In the genomic region with DNA sequence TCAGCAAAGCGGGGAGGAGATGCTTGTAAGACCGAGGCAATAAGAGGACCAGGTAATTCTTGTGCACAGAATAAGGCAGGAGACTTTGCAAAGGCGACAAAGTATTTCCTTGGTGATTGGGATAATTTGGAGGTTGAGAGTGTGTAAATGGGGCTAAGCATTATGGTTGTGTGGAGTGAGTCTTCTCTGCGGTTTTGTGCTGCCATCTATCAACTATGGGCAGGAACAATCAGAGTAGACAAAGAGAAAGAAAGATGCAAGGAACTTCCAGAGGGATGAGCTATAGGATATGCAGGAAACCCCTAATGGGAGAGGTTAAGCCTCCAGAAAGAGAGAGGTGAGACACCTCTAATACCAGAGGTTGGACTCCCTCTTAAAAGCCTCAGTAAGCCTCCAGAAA, we compare ENCODE assay signal across 28 cellular contexts.
A peak's percentile ranks its signal among the peaks of the same experiment; 100 is the strongest.
DNase-seq lines count a peak whose midpoint lies in the region; ATAC-seq and TF ChIP-seq lines count a peak whose summit lies in the region.
"Had no signal": no experiment of that assay in that cellular context is flagged by ENCODE, and none has a peak within 500 bp of the region (broad histone marks: within the 10 kb centered on the region; RNA-seq: fewer than 3 reads in every experiment).

No MANE protein-coding gene starts in this region.

- POLR2A ChIA-PET in OCI-LY7 (lab: Charles Lee): no interaction called here

- H3K4me3 ChIP-seq in GM23248 (no peak overlapping the region), SK-N-MC (no peak overlapping the region; the same call in 1 of the 2 replicates), mesenchymal stem cell (ENCODE audit: insufficient read depth in 1 of 2, low read depth in 1 of 2, low read length in 2 of 2) (no peak overlapping the region), OCI-LY7 (ENCODE audit: low read depth, low read length, poor library complexity, severe bottlenecking) (no peak overlapping the region)
- H3K4me3 ChIP-seq: esophagus muscularis mucosa, lung, upper lobe of right lung had no signal

- H3K23ac ChIP-seq in mesenchymal stem cell (ENCODE audit: low read length in 2 of 2): no peak overlapping the region

- H4K20me1 ChIP-seq in GM23248 (ENCODE audit: insufficient read depth): no peaks in the 10 kb centered on the region
- no peaks in the 10 kb centered on the region for H4K20me1 ChIP-seq in OCI-LY7 (ENCODE audit: insufficient read depth, low read length)

- peak overlapping the region; percentile 68 to 75 for H3K18ac ChIP-seq in mesenchymal stem cell (ENCODE audit: low read depth in 1 of 2, low read length in 2 of 2)

- peak overlapping the region; percentile 95 for H2BK15ac ChIP-seq in mesenchymal stem cell (ENCODE audit: low read depth, poor library complexity, severe bottlenecking)

- DNase-seq in EH (ENCODE audit: low read depth): peak; percentile 25
- no peak for DNase-seq in GM23248
- no peak for DNase-seq in SK-N-MC (ENCODE audit: low read depth, low spot score)
- no peak for DNase-seq in mesenchymal stem cell
- no peak for DNase-seq in stimulated activated naive B cell treated with anti-CD40 and anti-IgM and Interleukin-4, amounts not matched to agents 10 μg/mL and 1 μg/mL and 100 μg/mL, for 72 hours
- no peak for DNase-seq in OCI-LY7 (ENCODE audit: low spot score)
- DNase-seq: activated CD8-positive, alpha-beta memory T cell treated with anti-CD3 and anti-CD28 coated beads, Interleukin-2, amount 50 U/mL, for 48 hours; activated CD8-positive, alpha-beta T cell treated with anti-CD3 and anti-CD28 coated beads for 36 hours; activated naive CD4-positive, alpha-beta T cell treated with Interleukin-2 at 50 U/mL for 16 hours; Caco-2; dermis blood vessel endothelial cell; DMS79 treated with DMSO at 0.1 percent for 48 hours; foreskin melanocyte; H7; MV-4-11; nephron progenitor cell; NK-92 treated with Interleukin-12 subunit alpha and Interleukin-12 subunit beta, amount 100 ng/mL, for 24 hours; T-helper 9 cell; upper lobe of right lung had no signal

- BruUV-seq in OCI-LY7 (replicated peaks; lab: Mats Ljungman, UMichigan): no TSS peak

- H2AFZ ChIP-seq in GM23248 (peak overlapping the region; percentile 65), mesenchymal stem cell (ENCODE audit: low read depth, low read length) (no peak overlapping the region), OCI-LY7 (ENCODE audit: low read length) (no peak overlapping the region)

- H3K27me3 ChIP-seq in GM23248 (replicated peaks; ENCODE audit: insufficient read depth) (no peaks in the 10 kb centered on the region), mesenchymal stem cell (ENCODE audit: control insufficient read depth in 1 of 2, insufficient read depth in 1 of 2, low read length in 2 of 2) (peaks cover 0 to 5% of the 10 kb centered on the region in 2 experiments)
- H3K27me3 ChIP-seq: esophagus muscularis mucosa, upper lobe of right lung had no signal

- peak overlapping the region; percentile 3 for H2BK5ac ChIP-seq in mesenchymal stem cell (ENCODE audit: low read depth, low read length, poor library complexity, severe bottlenecking)

- no peaks in the 10 kb centered on the region for H3K9me2 ChIP-seq in GM23248 (ENCODE audit: insufficient read depth)
- no peaks in the 10 kb centered on the region for H3K9me2 ChIP-seq in OCI-LY7 (ENCODE audit: insufficient read depth, low read length)

- no peaks in the 10 kb centered on the region for H3K9me3 ChIP-seq in GM23248 (ENCODE audit: low read depth)
- H3K9me3 ChIP-seq in SK-N-MC (ENCODE audit: low read depth, low read length): no peaks in the 10 kb centered on the region
- no peaks in the 10 kb centered on the region for H3K9me3 ChIP-seq in mesenchymal stem cell (ENCODE audit: control insufficient read depth, low read length)
- H3K9me3 ChIP-seq in OCI-LY7 (ENCODE audit: low read length): no peaks in the 10 kb centered on the region
- H3K9me3 ChIP-seq: Caco-2, esophagus muscularis mucosa, upper lobe of right lung had no signal

- H4K8ac ChIP-seq in mesenchymal stem cell (ENCODE audit: low read length): peak overlapping the region; percentile 65

- H3K36me3 Mint-ChIP-seq in stimulated activated naive B cell treated with anti-CD40 and anti-IgM and Interleukin-4, amounts not matched to agents 10 μg/mL and 1 μg/mL and 100 μg/mL, for 72 hours: no peaks in the 10 kb centered on the region
- H3K36me3 Mint-ChIP-seq: stimulated activated memory B cell treated with anti-CD40 and anti-IgM and Interleukin-4, amounts not matched to agents 10 μg/mL and 1 μg/mL and 100 μg/mL, for 72 hours had no signal

- CTCF ChIA-PET in OCI-LY7 (lab: Charles Lee; ENCODE audit: unreplicated experiment): no interaction called here

- no peaks in the 10 kb centered on the region for H3K79me2 ChIP-seq in GM23248 (ENCODE audit: insufficient read depth)
- no peaks in the 10 kb centered on the region for H3K79me2 ChIP-seq in OCI-LY7 (ENCODE audit: insufficient read depth, low read depth, low read length)

- H4K91ac ChIP-seq in mesenchymal stem cell (ENCODE audit: low read length): peak overlapping the region; percentile 79

- H3F3A ChIP-seq in GM23248 (ENCODE audit: insufficient read depth): no peaks in the 10 kb centered on the region

- H3K4me2 ChIP-seq in GM23248 (ENCODE audit: unreplicated experiment) (no peak overlapping the region), mesenchymal stem cell (ENCODE audit: low read length, poor library complexity, severe bottlenecking) (no peak overlapping the region), OCI-LY7 (ENCODE audit: low read length) (no peak overlapping the region)

- no peaks in the 10 kb centered on the region for H3K79me1 ChIP-seq in mesenchymal stem cell (replicated peaks; ENCODE audit: low read length, poor library complexity, severe bottlenecking)

- H2BK120ac ChIP-seq in mesenchymal stem cell (ENCODE audit: low read depth, low read length): peak overlapping the region; percentile 94

- peaks cover 8% of the 10 kb centered on the region; the same call in 1 of the 2 replicates for H3K4me1 ChIP-seq in GM23248 (ENCODE audit: insufficient read depth)
- H3K4me1 ChIP-seq in mesenchymal stem cell (ENCODE audit: control insufficient read depth, insufficient read depth, low read depth, low read length): no peaks in the 10 kb centered on the region
- H3K4me1 ChIP-seq in OCI-LY7 (ENCODE audit: insufficient read depth, low read length, poor library complexity, severe bottlenecking): no peaks in the 10 kb centered on the region
- H3K4me1 ChIP-seq: esophagus muscularis mucosa, upper lobe of right lung had no signal

- H3K4me3 Mint-ChIP-seq in stimulated activated naive B cell treated with anti-CD40 and anti-IgM and Interleukin-4, amounts not matched to agents 10 μg/mL and 1 μg/mL and 100 μg/mL, for 72 hours: no peak overlapping the region
- H3K4me3 Mint-ChIP-seq: activated CD8-positive, alpha-beta T cell treated with anti-CD3 and anti-CD28 coated beads for 36 hours; activated T-helper 1 cell treated with anti-CD3 and anti-CD28 coated beads, Interleukin-12 subunit alpha, Interleukin-12 subunit beta, Interleukin-2, Interleukin-4 antibody, amounts not matched to agents 30 ng/mL and 10 ng/mL and 1 ng/mL, durations not matched to agents 14 hours and 24 hours and 36 hours; central memory CD8-positive, alpha-beta T cell; nephron progenitor cell; stimulated activated memory B cell treated with anti-CD40 and anti-IgM and Interleukin-4, amounts not matched to agents 10 μg/mL and 1 μg/mL and 100 μg/mL, for 72 hours had no signal

- no peak overlapping the region for H3K27ac Mint-ChIP-seq in stimulated activated naive B cell treated with anti-CD40 and anti-IgM and Interleukin-4, amounts not matched to agents 10 μg/mL and 1 μg/mL and 100 μg/mL, for 72 hours
- H3K27ac Mint-ChIP-seq: activated CD8-positive, alpha-beta T cell treated with anti-CD3 and anti-CD28 coated beads for 36 hours; activated T-helper 1 cell treated with anti-CD3 and anti-CD28 coated beads, Interleukin-12 subunit alpha, Interleukin-12 subunit beta, Interleukin-2, Interleukin-4 antibody, amounts not matched to agents 30 ng/mL and 10 ng/mL and 1 ng/mL, durations not matched to agents 14 hours and 24 hours and 36 hours; nephron progenitor cell; stimulated activated memory B cell treated with anti-CD40 and anti-IgM and Interleukin-4, amounts not matched to agents 10 μg/mL and 1 μg/mL and 100 μg/mL, for 72 hours had no signal

- H3K36me3 ChIP-seq in GM23248 (ENCODE audit: low read depth) (no peaks in the 10 kb centered on the region), SK-N-MC (ENCODE audit: insufficient read depth, low read length) (no peaks in the 10 kb centered on the region), mesenchymal stem cell (ENCODE audit: control insufficient read depth in 1 of 2, insufficient read depth in 2 of 2, low read depth in 1 of 2, low read length in 2 of 2) (no peaks in the 10 kb centered on the region), OCI-LY7 (ENCODE audit: insufficient read depth, low read length) (no peaks in the 10 kb centered on the region)
- H3K36me3 ChIP-seq: esophagus muscularis mucosa, upper lobe of right lung had no signal

- peaks cover 5 to 7% of the 10 kb centered on the region in 2 donors for H3K9me3 Mint-ChIP-seq in stimulated activated naive B cell treated with anti-CD40 and anti-IgM and Interleukin-4, amounts not matched to agents 10 μg/mL and 1 μg/mL and 100 μg/mL, for 72 hours
- H3K9me3 Mint-ChIP-seq: activated CD8-positive, alpha-beta T cell treated with anti-CD3 and anti-CD28 coated beads for 36 hours; activated T-helper 1 cell treated with anti-CD3 and anti-CD28 coated beads, Interleukin-12 subunit alpha, Interleukin-12 subunit beta, Interleukin-2, Interleukin-4 antibody, amounts not matched to agents 30 ng/mL and 10 ng/mL and 1 ng/mL, durations not matched to agents 14 hours and 24 hours and 36 hours had no signal

- TF ChIP-seq CTCF in OCI-LY7 (conservative IDR thresholded peaks at IDR 0.05; ENCODE audit: low read length): no peak

- H2AK5ac ChIP-seq in mesenchymal stem cell (ENCODE audit: low read length, severe bottlenecking): peak overlapping the region; percentile 100

- WGBS in GM23248 (ENCODE audit: low coverage in 1 of 2, low lambda C conversion rate in 2 of 2, missing lambda C conversion rate in 2 of 2), 2 experiments: 88 to 90% methylated on average over 4 of the region's 4 CpGs
- 97% methylated on average over 4 of the region's 4 CpGs for WGBS in mesenchymal stem cell

- H3K27ac ChIP-seq in GM23248 (no peak overlapping the region), SK-N-MC (peak overlapping the region; percentile 71; the same call in 1 of the 2 replicates), mesenchymal stem cell (ENCODE audit: low read length, poor library complexity, severe bottlenecking) (no peak overlapping the region), OCI-LY7 (ENCODE audit: low read depth, low read length, poor library complexity, severe bottlenecking) (no peak overlapping the region)
- H3K27ac ChIP-seq: C4-2B, esophagus muscularis mucosa, HL-60, upper lobe of right lung had no signal

- intact Hi-C loops in OCI-LY7 (cut with micrococcal nuclease; ENCODE audit: unreplicated experiment): no loop called here

- H3K4ac ChIP-seq in mesenchymal stem cell (ENCODE audit: low read depth in 1 of 2, low read length in 2 of 2): peak overlapping the region in 1 of 2 experiments; percentile 91

- peak overlapping the region; percentile 21 to 96 for H2BK12ac ChIP-seq in mesenchymal stem cell (ENCODE audit: low read length in 2 of 2)

- no peaks in the 10 kb centered on the region for H3K4me1 Mint-ChIP-seq in stimulated activated naive B cell treated with anti-CD40 and anti-IgM and Interleukin-4, amounts not matched to agents 10 μg/mL and 1 μg/mL and 100 μg/mL, for 72 hours
- H3K4me1 Mint-ChIP-seq: central memory CD8-positive, alpha-beta T cell; stimulated activated memory B cell treated with anti-CD40 and anti-IgM and Interleukin-4, amounts not matched to agents 10 μg/mL and 1 μg/mL and 100 μg/mL, for 72 hours had no signal

- no peak overlapping the region for H3K14ac ChIP-seq in mesenchymal stem cell (ENCODE audit: low read length in 2 of 2)

- H3K9ac ChIP-seq in GM23248: no peak overlapping the region
- no peak overlapping the region for H3K9ac ChIP-seq in SK-N-MC (ENCODE audit: insufficient read length)
- no peak overlapping the region for H3K9ac ChIP-seq in mesenchymal stem cell (ENCODE audit: low read length)

- ATAC-seq in stimulated activated naive B cell treated with anti-CD40 and anti-IgM and Interleukin-4, amounts not matched to agents 10 μg/mL and 1 μg/mL and 100 μg/mL, for 72 hours (replicated peaks): no peak
- ATAC-seq in HG02970 (IDR thresholded peaks at IDR 0.05; ENCODE audit: low FRiP score, unreplicated experiment): no peak
- ATAC-seq: activated CD8-positive, alpha-beta T cell treated with anti-CD3 and anti-CD28 coated beads for 36 hours; Panc1; stimulated activated memory B cell treated with anti-CD40 and anti-IgM and Interleukin-4, amounts not matched to agents 10 μg/mL and 1 μg/mL and 100 μg/mL, for 72 hours; upper lobe of right lung had no signal

- in situ Hi-C loops in GM23248 (cut with MboI): loop anchor here (25.0 kb wide), 1 partner anchor 282 kb away; no protein-coding TSS in a partner anchor

- H3K27me3 Mint-ChIP-seq in stimulated activated naive B cell treated with anti-CD40 and anti-IgM and Interleukin-4, amounts not matched to agents 10 μg/mL and 1 μg/mL and 100 μg/mL, for 72 hours: no peaks in the 10 kb centered on the region
- H3K27me3 Mint-ChIP-seq: central memory CD8-positive, alpha-beta T cell; stimulated activated memory B cell treated with anti-CD40 and anti-IgM and Interleukin-4, amounts not matched to agents 10 μg/mL and 1 μg/mL and 100 μg/mL, for 72 hours had no signal
